8 cellular contexts compared by ENCODE assay signal in genomic region chr2:207283356-207283755, GRCh38.
DNase-seq lines count a peak whose midpoint lies in the region; ATAC-seq and TF ChIP-seq lines count a peak whose summit lies in the region.

No MANE protein-coding gene starts in this region.

- peak; percentile 9 for DNase-seq in ACHN
- peak; percentile 9 for DNase-seq in SKM-1 (lab: John Stamatoyannopoulos, UW; ENCODE audit: unreplicated experiment)
- DNase-seq in left ventricle myocardium inferior, result peak; percentile 24
- DNase-seq in cortex of kidney (lab: John Stamatoyannopoulos, UW), result no peak
- no peak for DNase-seq in effector CD8-positive, alpha-beta T cell (lab: John Stamatoyannopoulos, UW)
- no peak for DNase-seq in SHP77 (lab: John Stamatoyannopoulos, UW)
- DNase-seq in stomach, result no peak

- TF ChIP-seq EP300 in stomach (IDR thresholded peaks at IDR 0.05), result no peak

- ATAC-seq in GM19397 (IDR thresholded peaks at IDR 0.05; ENCODE audit: unreplicated experiment), result peak; percentile 61

- H3K4me1 ChIP-seq in left ventricle myocardium inferior (peaks cover 36% of the 10 kb centered on the region), stomach (peaks cover 0 to 12% (median 7%) of the 10 kb centered on the region in 4 donors)

- intact Hi-C loops in left ventricle myocardium inferior (cut with micrococcal nuclease) (no loop called here), stomach (cut with DNase I; ENCODE audit: low total_unique reads) (no loop called here)

- TF ChIP-seq POLR2A in stomach (IDR thresholded peaks at IDR 0.05), result no peak

- H3K27me3 ChIP-seq in left ventricle myocardium inferior (ENCODE audit: low read depth), result no peaks in the 10 kb centered on the region
- H3K27me3 ChIP-seq in stomach, result no peaks in the 10 kb centered on the region

- peak; percentile 26 for TF ChIP-seq CTCF in left ventricle myocardium inferior (IDR thresholded peaks at IDR 0.05; ENCODE audit: borderline replicate concordance)
- TF ChIP-seq CTCF in stomach (IDR thresholded peaks at IDR 0.05), result no peak

- H3K4me3 ChIP-seq in left ventricle myocardium inferior (no peak overlapping the region), stomach (no peak overlapping the region)

- H3K27ac ChIP-seq in left ventricle myocardium inferior (replicated peaks) (peak overlapping the region; percentile 22), stomach (no peak overlapping the region)

- in situ Hi-C loops in ACHN (cut with HindIII; ENCODE audit: low pct_ligation_motif_present, low pct_unique_long_range_greater_than_20kb, low sequenced_read_pairs), result no loop called here

- H3K9me3 ChIP-seq in left ventricle myocardium inferior (replicated peaks) (no peaks in the 10 kb centered on the region), stomach (no peaks in the 10 kb centered on the region)

- H3K36me3 ChIP-seq in left ventricle myocardium inferior, result no peaks in the 10 kb centered on the region
- H3K36me3 ChIP-seq in stomach, result no peaks in the 10 kb centered on the region

- 67 to 88% (median 76%) methylated on average over 1 of the region's 1 CpG for WGBS in stomach, 5 donors

Comparison
In these comparisons a context has a peak if more than half of its experiments do, and no peak if none do; other contexts are left out.
1. DNase-seq: peak in ACHN (single experiment), SKM-1 (single experiment) and left ventricle myocardium inferior (single experiment); none in cortex of kidney (single experiment), effector CD8-positive, alpha-beta T cell (single experiment), SHP77 (0 of 2) and stomach (single experiment).